Comparison of ENCODE assay signal across 13 cellular contexts in genomic region chr1:230767859-230768612, GRCh38. TPM values are rescaled to one million over a fixed set of nuclear protein-coding genes. Genes with fewer than 3 reads are reported as not detected.
"Had no signal": no experiment of that assay in that cellular context is flagged by ENCODE, and none has a peak within 500 bp of the region (broad histone marks: within the 10 kb centered on the region; RNA-seq: fewer than 3 reads in every experiment).

No MANE protein-coding gene starts in this region.

RNA-seq across cellular contexts. Expression of gene CAPN9, which starts 20.8 kb away (rescaled TPM):
- total RNA-seq: dermis blood vessel endothelial cell, dermis microvascular lymphatic vessel endothelial cell, endothelial cell of umbilical vein, epithelial cell of proximal tubule, esophagus mucosa, esophagus muscularis mucosa, fibroblast of villous mesenchyme, foreskin keratinocyte, gastrocnemius medialis, glomerular endothelial cell had no signal
- polyA plus RNA-seq: endothelial cell of umbilical vein, fibroblast of lung, foreskin keratinocyte, heart right ventricle had no signal

RNA-seq across cellular contexts. Expression of gene AGT, which starts 54.1 kb away (rescaled TPM):
- total RNA-seq: dermis microvascular lymphatic vessel endothelial cell, endodermal cell, endothelial cell of umbilical vein, fibroblast of villous mesenchyme, foreskin keratinocyte, glomerular endothelial cell had no signal
- polyA plus RNA-seq: endothelial cell of umbilical vein, foreskin keratinocyte had no signal
